Comparison of ENCODE assay signal across 18 cellular contexts in the genomic region with DNA sequence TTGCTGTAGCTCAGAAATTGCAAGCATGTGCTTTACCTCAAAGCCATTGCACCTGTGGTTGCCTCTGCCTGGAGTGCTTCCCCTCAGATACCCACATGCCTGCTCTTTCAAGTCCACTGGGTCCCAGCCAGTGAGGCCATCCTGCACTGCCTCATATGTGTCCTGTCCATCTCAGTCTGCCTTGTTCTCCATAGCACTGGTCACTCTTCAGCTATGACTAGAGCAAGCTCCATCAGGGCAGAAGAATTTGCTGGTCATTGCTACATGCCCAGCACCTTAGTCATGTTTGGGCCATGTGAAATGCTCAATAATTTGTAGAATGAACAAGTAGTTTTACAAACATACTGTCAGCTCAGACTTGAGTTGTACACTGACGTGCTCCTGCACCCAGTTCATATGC.
A peak's percentile ranks its signal among the peaks of the same experiment; 100 is the strongest.
DNase-seq lines count a peak whose midpoint lies in the region; ATAC-seq, FAIRE-seq and TF ChIP-seq lines count a peak whose summit lies in the region.
"Had no signal": no experiment of that assay in that cellular context is flagged by ENCODE, and none has a peak within 500 bp of the region (broad histone marks: within the 10 kb centered on the region; RNA-seq: fewer than 3 reads in every experiment).

No MANE protein-coding gene starts in this region.

- ATAC-seq in left ventricle myocardium superior, result no peak
- ATAC-seq: activated CD8-positive, alpha-beta memory T cell treated with anti-CD3 and anti-CD28 coated beads, Interleukin-2, amount 10 ng/mL, durations not matched to agents 7 days and 5 days; mucosa of descending colon; pancreas; stimulated activated naive CD8-positive, alpha-beta T cell treated with anti-CD3 and anti-CD28 coated beads, Interleukin-15, Interleukin-2, amounts not matched to agents 100 U/mL and 50 U/mL, for 24 hours had no signal

- DNase-seq in H54 (ENCODE audit: insufficient read length, low spot score) (no peak), adipocyte (ENCODE audit: low read depth) (peak; percentile 65), fibroblast of the aortic adventitia (ENCODE audit: low read depth) (peak; percentile 51), GM19240 (ENCODE audit: insufficient read length, low spot score) (no peak), T-helper 9 cell (no peak), left ventricle myocardium superior (no peak), colonic mucosa (no peak)
- DNase-seq: activated CD8-positive, alpha-beta memory T cell treated with anti-CD3 and anti-CD28 coated beads, Interleukin-2, amount 10 ng/mL, durations not matched to agents 7 days and 5 days; activated naive CD4-positive, alpha-beta T cell treated with Interleukin-2 at 50 U/mL for 16 hours; glutamatergic neuron; mucosa of descending colon; NCI-H2081; NCI-H526; OCI-M1; pancreas; stimulated activated naive CD8-positive, alpha-beta T cell treated with anti-CD3 and anti-CD28 coated beads, Interleukin-15, Interleukin-2, amounts not matched to agents 100 U/mL and 50 U/mL, for 24 hours had no signal

- no peak for TF ChIP-seq POLR2A in H54 (IDR thresholded peaks at IDR 0.05; ENCODE audit: low read depth, low read length)

- H3K4me1 ChIP-seq in adipocyte (ENCODE audit: control insufficient read depth, insufficient read depth, low read length) (peaks cover 27% of the 10 kb centered on the region), colonic mucosa (no peaks in the 10 kb centered on the region)
- H3K4me1 ChIP-seq: pancreas had no signal

- peaks cover 83% of the 10 kb centered on the region for H3K36me3 ChIP-seq in adipocyte (ENCODE audit: control insufficient read depth, insufficient read depth, low read length, severe bottlenecking)
- H3K36me3 ChIP-seq in colonic mucosa, result peaks cover 27% of the 10 kb centered on the region

- H3K4me3 ChIP-seq in adipocyte (ENCODE audit: low read length) (no peak overlapping the region), fibroblast of the aortic adventitia (ENCODE audit: low read depth, low read length) (no peak overlapping the region), colonic mucosa (no peak overlapping the region)
- H3K4me3 ChIP-seq: mucosa of descending colon, pancreas had no signal

- H3K27me3 ChIP-seq in adipocyte (replicated peaks; ENCODE audit: control insufficient read depth, insufficient read depth, low read length) (no peaks in the 10 kb centered on the region), colonic mucosa (no peaks in the 10 kb centered on the region)
- H3K27me3 ChIP-seq: pancreas had no signal

- peak; percentile 80 for FAIRE-seq in H54 (lab: Jason Lieb, UNC)
- FAIRE-seq: G401.6, keratinocyte, pancreas had no signal

- H3K9me3 ChIP-seq in adipocyte (ENCODE audit: control insufficient read depth, low read length) (no peaks in the 10 kb centered on the region), colonic mucosa (no peaks in the 10 kb centered on the region)
- H3K9me3 ChIP-seq: mucosa of descending colon, pancreas had no signal

- intact Hi-C loops in left ventricle myocardium superior (cut with micrococcal nuclease), result no loop called here
- intact Hi-C loops in colonic mucosa (cut with DNase I), result no loop called here

- H3K9ac ChIP-seq in adipocyte (ENCODE audit: low read length) (no peak overlapping the region), colonic mucosa (ENCODE audit: low read depth in 2 of 2, low read length in 2 of 2) (no peak overlapping the region)

- no peak overlapping the region for H3K27ac ChIP-seq in colonic mucosa
- H3K27ac ChIP-seq: pancreas had no signal

- TF ChIP-seq CTCF in fibroblast of the aortic adventitia (IDR thresholded peaks at IDR 0.05; ENCODE audit: insufficient read depth, low read length) (no peak), colonic mucosa (IDR thresholded peaks at IDR 0.05) (no peak)

Comparison
In these comparisons a context has a peak if more than half of its experiments do, and no peak if none do; other contexts are left out.
1. DNase-seq: peak in adipocyte (single experiment) and fibroblast of the aortic adventitia (single experiment); none in H54 (single experiment), GM19240 (single experiment), T-helper 9 cell (single experiment), left ventricle myocardium superior (single experiment) and colonic mucosa (single experiment).